ENCODE assay signal across 11 cellular contexts in the genomic region with DNA sequence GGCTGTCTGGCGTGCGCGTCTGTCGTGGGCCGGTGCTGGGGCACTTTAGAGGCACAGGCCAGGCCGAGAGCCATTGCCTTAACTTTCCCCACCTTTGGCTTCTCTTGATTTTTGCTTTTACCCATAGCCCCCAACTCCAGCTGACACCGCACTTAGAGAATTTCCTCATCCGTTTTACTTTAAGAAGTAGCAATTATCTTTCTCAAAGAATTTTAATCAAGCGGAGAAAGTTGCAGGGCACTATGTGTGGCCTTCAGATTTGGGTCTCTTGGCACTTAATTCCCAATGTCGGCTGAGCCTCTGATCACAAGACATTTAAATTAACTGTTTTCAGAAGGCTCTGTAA. TPM values are rescaled to one million over a fixed set of nuclear protein-coding genes. Genes with fewer than 3 reads are reported as not detected.
DNase-seq lines count a peak whose midpoint lies in the region; ATAC-seq and TF ChIP-seq lines count a peak whose summit lies in the region.
"Had no signal": no experiment of that assay in that cellular context is flagged by ENCODE, and none has a peak within 500 bp of the region (broad histone marks: within the 10 kb centered on the region; RNA-seq: fewer than 3 reads in every experiment).

No MANE protein-coding gene starts in this region.

- peaks cover 9% of the 10 kb centered on the region; the same call in 1 of the 2 replicates for H3K9me3 ChIP-seq in AG04450 (ENCODE audit: control insufficient read depth, insufficient read depth, low read length)

- DNase-seq in AG04450 (ENCODE audit: low read depth, low spot score) (no peak), epithelial cell of esophagus (ENCODE audit: low read depth) (no peak), anterior cingulate cortex (lab: John Stamatoyannopoulos, UW) (no peak)
- DNase-seq in natural killer cell treated with Interleukin-12 subunit alpha and Interleukin-12 subunit beta and Interleukin-15 and Interleukin-18, amount 100 ng/mL, for 72 hours (ENCODE audit: low spot score), result no peak
- DNase-seq: activated CD8-positive, alpha-beta T cell treated with anti-CD3 and anti-CD28 coated beads, Interleukin-2, amount 10 ng/mL, durations not matched to agents 7 days and 5 days; KG1; NCI-H446 had no signal

- H3K27ac Mint-ChIP-seq in IgD-negative memory B cell, result no peak overlapping the region
- H3K27ac Mint-ChIP-seq in natural killer cell treated with Interleukin-12 subunit alpha and Interleukin-12 subunit beta and Interleukin-15 and Interleukin-18, amount 100 ng/mL, for 72 hours, result no peak overlapping the region
- H3K27ac Mint-ChIP-seq: activated CD8-positive, alpha-beta T cell treated with anti-CD3 and anti-CD28 coated beads, Interleukin-2, amount 10 ng/mL, durations not matched to agents 7 days and 5 days had no signal

- POLR2A ChIA-PET in AG04450 (lab: Yijun Ruan, JAX), result no interaction called here

- peaks cover 2 to 7% (median 4%) of the 10 kb centered on the region in 3 donors for H3K4me1 Mint-ChIP-seq in IgD-negative memory B cell
- peaks cover 2 to 5% of the 10 kb centered on the region in 2 donors for H3K4me1 Mint-ChIP-seq in natural killer cell treated with Interleukin-12 subunit alpha and Interleukin-12 subunit beta and Interleukin-15 and Interleukin-18, amount 100 ng/mL, for 72 hours (ENCODE audit: low read depth in 2 of 2)

- H3K4me3 ChIP-seq in AG04450 (ENCODE audit: low read depth, low read length) (peak overlapping the region; percentile 58), epithelial cell of esophagus (ENCODE audit: low read length) (peak overlapping the region; percentile 79)

- H3K27ac ChIP-seq in AG04450 (ENCODE audit: low read depth, low read length), result no peak overlapping the region

- TF ChIP-seq CTCF in AG04450 (IDR thresholded peaks at IDR 0.05; ENCODE audit: low read depth, low read length) (no peak), epithelial cell of esophagus (IDR thresholded peaks at IDR 0.05; ENCODE audit: insufficient read depth, low read depth, low read length, missing control alignments) (no peak)

- no peak for ATAC-seq in natural killer cell treated with Interleukin-12 subunit alpha and Interleukin-12 subunit beta and Interleukin-15 and Interleukin-18, amount 100 ng/mL, for 72 hours
- ATAC-seq in HG03378 (IDR thresholded peaks at IDR 0.05; ENCODE audit: unreplicated experiment) (no peak), HG03108 (IDR thresholded peaks at IDR 0.05; ENCODE audit: unreplicated experiment) (no peak), HG03469 (IDR thresholded peaks at IDR 0.05; ENCODE audit: unreplicated experiment) (no peak)
- ATAC-seq: activated CD8-positive, alpha-beta T cell treated with anti-CD3 and anti-CD28 coated beads, Interleukin-2, amount 10 ng/mL, durations not matched to agents 7 days and 5 days had no signal

- H3K4me3 Mint-ChIP-seq in IgD-negative memory B cell, result peak overlapping the region; percentile 43 to 79 (median 62)
- peak overlapping the region; percentile 38 for H3K4me3 Mint-ChIP-seq in natural killer cell treated with Interleukin-12 subunit alpha and Interleukin-12 subunit beta and Interleukin-15 and Interleukin-18, amount 100 ng/mL, for 72 hours

- CTCF ChIA-PET in AG04450 (lab: Charles Lee), result no interaction called here

- H3K9me3 Mint-ChIP-seq in IgD-negative memory B cell, result no peaks in the 10 kb centered on the region
- no peaks in the 10 kb centered on the region for H3K9me3 Mint-ChIP-seq in natural killer cell treated with Interleukin-12 subunit alpha and Interleukin-12 subunit beta and Interleukin-15 and Interleukin-18, amount 100 ng/mL, for 72 hours

- H3K27me3 Mint-ChIP-seq in IgD-negative memory B cell, result peaks cover 65% of the 10 kb centered on the region
- peaks cover 51 to 70% of the 10 kb centered on the region in 2 donors for H3K27me3 Mint-ChIP-seq in natural killer cell treated with Interleukin-12 subunit alpha and Interleukin-12 subunit beta and Interleukin-15 and Interleukin-18, amount 100 ng/mL, for 72 hours

- H3K27me3 ChIP-seq in AG04450 (ENCODE audit: control insufficient read depth, insufficient read depth, low read length), result peaks cover 30% of the 10 kb centered on the region

- no peaks in the 10 kb centered on the region for H3K36me3 Mint-ChIP-seq in IgD-negative memory B cell
- H3K36me3 Mint-ChIP-seq in natural killer cell treated with Interleukin-12 subunit alpha and Interleukin-12 subunit beta and Interleukin-15 and Interleukin-18, amount 100 ng/mL, for 72 hours, result no peaks in the 10 kb centered on the region

RNA-seq across cellular contexts. Expression of gene ALDH1A3, which starts 1.2 kb away (rescaled TPM):
- polyA plus RNA-seq in AG04450 (2011; rRNA removed) (19.5 and 20.6 TPM in 2 replicates), IgD-negative memory B cell (not detected)
- polyA minus RNA-seq in AG04450 (2011; rRNA and poly(A)+ RNA removed), result 10.3 and 14.5 TPM in 2 replicates
- not detected for total RNA-seq in natural killer cell treated with Interleukin-12 subunit alpha and Interleukin-12 subunit beta and Interleukin-15 and Interleukin-18, amount 100 ng/mL, for 72 hours
- total RNA-seq: activated CD8-positive, alpha-beta T cell treated with anti-CD3 and anti-CD28 coated beads, Interleukin-2, amount 10 ng/mL, durations not matched to agents 7 days and 5 days had no signal

RNA-seq across cellular contexts. Expression of gene LRRK1, which starts 38.3 kb away (rescaled TPM):
- polyA plus RNA-seq in AG04450 (2011; rRNA removed) (5.6 and 6.4 TPM in 2 replicates), IgD-negative memory B cell (13.2 TPM)
- polyA minus RNA-seq in AG04450 (2011; rRNA and poly(A)+ RNA removed), result 12.2 and 17.3 TPM in 2 replicates
- total RNA-seq in natural killer cell treated with Interleukin-12 subunit alpha and Interleukin-12 subunit beta and Interleukin-15 and Interleukin-18, amount 100 ng/mL, for 72 hours, result under 1 TPM; 0.17 to 0.70 TPM

Comparison
In these comparisons a context has a peak if more than half of its experiments do, and no peak if none do; other contexts are left out.
1. RNA of gene ALDH1A3, which starts 1.2 kb away (polyA plus RNA-seq): 19.5 to 20.6 TPM in AG04450; not detected in IgD-negative memory B cell (single experiment); every median in the first group is over 10 times any median in the second.